In genomic region chr6:139546117-139546495, GRCh38 we compare ENCODE assay signal across 19 cellular contexts.
DNase-seq lines count a peak whose midpoint lies in the region; ATAC-seq and TF ChIP-seq lines count a peak whose summit lies in the region.
"Had no signal": no experiment of that assay in that cellular context is flagged by ENCODE, and none has a peak within 500 bp of the region (broad histone marks: within the 10 kb centered on the region; RNA-seq: fewer than 3 reads in every experiment).

No MANE protein-coding gene starts in this region.

- H2AFZ ChIP-seq in GM23338, result peak overlapping the region; percentile 56; the same call in 1 of the 2 replicates

- no peak overlapping the region for H3K27ac Mint-ChIP-seq in GM23338
- no peak overlapping the region for H3K27ac Mint-ChIP-seq in activated T-helper 17 cell treated with anti-CD3 and anti-CD28 coated beads, Interleukin-2, amount 50 U/mL, for 72 hours
- H3K27ac Mint-ChIP-seq in mesothelial cell of epicardium, result peak overlapping the region; percentile 87
- H3K27ac Mint-ChIP-seq in activated CD4-positive, alpha-beta memory T cell treated with anti-CD3 and anti-CD28 coated beads, Interleukin-2, amount 10 ng/mL, durations not matched to agents 7 days and 5 days, result no peak overlapping the region
- H3K27ac Mint-ChIP-seq: activated CD4-positive, alpha-beta T cell treated with anti-CD3 and anti-CD28 coated beads for 36 hours; CD4-positive, alpha-beta T cell had no signal

- DNase-seq in GM23338 (ENCODE audit: low spot score) (no peak), mesothelial cell of epicardium (ENCODE audit: low spot score in 2 of 2, unreplicated experiment in 2 of 2) (no peak), DMS 273 (lab: John Stamatoyannopoulos, UW; ENCODE audit: unreplicated experiment) (no peak), upper lobe of right lung (no peak), ecto neural progenitor cell (ENCODE audit: low spot score) (no peak)
- DNase-seq in activated CD4-positive, alpha-beta memory T cell treated with anti-CD3 and anti-CD28 coated beads, Interleukin-2, amount 10 ng/mL, durations not matched to agents 7 days and 5 days, result no peak
- DNase-seq: activated CD4-positive, alpha-beta T cell treated with anti-CD3 and anti-CD28 coated beads for 36 hours; activated naive CD4-positive, alpha-beta T cell treated with anti-CD3 and anti-CD28 coated beads, Interleukin-2, amount 50 U/mL, for 16 hours; CD4-positive, alpha-beta T cell; cerebellar nuclear complex; DMS 273 treated with DMSO at 0.1 percent for 48 hours; hypothalamus; NCI-H1092 treated with DMSO at 0.1 percent for 48 hours; NCI-H2029 treated with DMSO at 0.1 percent for 48 hours; NCI-H345 had no signal

- H3K36me3 Mint-ChIP-seq in GM23338 (ENCODE audit: low read depth) (no peaks in the 10 kb centered on the region), mesothelial cell of epicardium (no peaks in the 10 kb centered on the region)
- no peaks in the 10 kb centered on the region for H3K36me3 Mint-ChIP-seq in activated T-helper 17 cell treated with anti-CD3 and anti-CD28 coated beads, Interleukin-2, amount 50 U/mL, for 72 hours (ENCODE audit: low read depth)
- peaks cover 15% of the 10 kb centered on the region for H3K36me3 Mint-ChIP-seq in activated CD4-positive, alpha-beta memory T cell treated with anti-CD3 and anti-CD28 coated beads, Interleukin-2, amount 10 ng/mL, durations not matched to agents 7 days and 5 days (ENCODE audit: low read depth)

- no peaks in the 10 kb centered on the region for H3K79me2 ChIP-seq in GM23338 (replicated peaks; ENCODE audit: insufficient read depth)

- H3F3A ChIP-seq in GM23338 (replicated peaks; ENCODE audit: low read depth), result no peaks in the 10 kb centered on the region

- no peaks in the 10 kb centered on the region for H3K9me3 ChIP-seq in subcutaneous abdominal adipose tissue (ENCODE audit: control insufficient read depth in 5 of 5, low read length in 5 of 5)
- no peaks in the 10 kb centered on the region for H3K9me3 ChIP-seq in upper lobe of right lung
- H3K9me3 ChIP-seq: HAP-1 had no signal

- H3K4me1 Mint-ChIP-seq in GM23338 (peaks cover 37% of the 10 kb centered on the region), mesothelial cell of epicardium (peaks cover 60% of the 10 kb centered on the region)
- H3K4me1 Mint-ChIP-seq in activated T-helper 17 cell treated with anti-CD3 and anti-CD28 coated beads, Interleukin-2, amount 50 U/mL, for 72 hours, result peaks cover 30% of the 10 kb centered on the region
- H3K4me1 Mint-ChIP-seq in activated CD4-positive, alpha-beta memory T cell treated with anti-CD3 and anti-CD28 coated beads, Interleukin-2, amount 10 ng/mL, durations not matched to agents 7 days and 5 days, result peaks cover 44% of the 10 kb centered on the region

- CTCF ChIA-PET in activated CD4-positive, alpha-beta memory T cell treated with anti-CD3 and anti-CD28 coated beads, Interleukin-2, amount 10 ng/mL, durations not matched to agents 7 days and 5 days (lab: Charles Lee), result interaction anchor here (0.7 kb wide), 1 partner anchor 1573 kb away, joined by 3 read pairs; no protein-coding TSS in a partner anchor

- H3K4me1 ChIP-seq in GM23338 (ENCODE audit: insufficient read depth) (peaks cover 30% of the 10 kb centered on the region), subcutaneous abdominal adipose tissue (ENCODE audit: control insufficient read depth in 5 of 5, insufficient read depth in 5 of 5, low read length in 5 of 5) (peaks cover 0 to 43% (median 31%) of the 10 kb centered on the region in 5 donors), upper lobe of right lung (peaks cover 25% of the 10 kb centered on the region)

- H3K36me3 ChIP-seq in GM23338 (ENCODE audit: insufficient read depth), result no peaks in the 10 kb centered on the region
- H3K36me3 ChIP-seq in subcutaneous abdominal adipose tissue (ENCODE audit: control insufficient read depth in 5 of 5, insufficient read depth in 5 of 5, low read length in 5 of 5), result no peaks in the 10 kb centered on the region
- no peaks in the 10 kb centered on the region for H3K36me3 ChIP-seq in upper lobe of right lung
- H3K36me3 ChIP-seq: HAP-1 had no signal

- H4K20me1 ChIP-seq in GM23338 (replicated peaks; ENCODE audit: insufficient read depth), result no peaks in the 10 kb centered on the region

- H3K9ac ChIP-seq in subcutaneous abdominal adipose tissue (ENCODE audit: low read length in 5 of 5), result no peak overlapping the region

- no peak overlapping the region for H3K4me3 Mint-ChIP-seq in GM23338
- H3K4me3 Mint-ChIP-seq in activated T-helper 17 cell treated with anti-CD3 and anti-CD28 coated beads, Interleukin-2, amount 50 U/mL, for 72 hours, result peak overlapping the region; percentile 33
- H3K4me3 Mint-ChIP-seq in mesothelial cell of epicardium, result no peak overlapping the region
- H3K4me3 Mint-ChIP-seq in activated CD4-positive, alpha-beta memory T cell treated with anti-CD3 and anti-CD28 coated beads, Interleukin-2, amount 10 ng/mL, durations not matched to agents 7 days and 5 days, result no peak overlapping the region
- H3K4me3 Mint-ChIP-seq: activated CD4-positive, alpha-beta T cell treated with anti-CD3 and anti-CD28 coated beads for 36 hours; CD4-positive, alpha-beta T cell had no signal

- H3K4me2 ChIP-seq in GM23338, result no peak overlapping the region

- TF ChIP-seq CTCF in GM23338 (conservative IDR thresholded peaks at IDR 0.05; ENCODE audit: low read depth in 2 of 2) (no peak), mesothelial cell of epicardium (IDR thresholded peaks at IDR 0.05; ENCODE audit: unreplicated experiment) (no peak), upper lobe of right lung (IDR thresholded peaks at IDR 0.05) (no peak)

- H3K27ac ChIP-seq in GM23338 (ENCODE audit: low read depth), result no peak overlapping the region
- H3K27ac ChIP-seq in subcutaneous abdominal adipose tissue (ENCODE audit: low read depth, low read length), result peak overlapping the region; percentile 85
- H3K27ac ChIP-seq in upper lobe of right lung, result no peak overlapping the region

- no peaks in the 10 kb centered on the region for H3K27me3 Mint-ChIP-seq in GM23338 (ENCODE audit: insufficient read depth, low read depth, poor library complexity)
- no peaks in the 10 kb centered on the region for H3K27me3 Mint-ChIP-seq in activated T-helper 17 cell treated with anti-CD3 and anti-CD28 coated beads, Interleukin-2, amount 50 U/mL, for 72 hours
- no peaks in the 10 kb centered on the region for H3K27me3 Mint-ChIP-seq in mesothelial cell of epicardium (ENCODE audit: low read depth)
- H3K27me3 Mint-ChIP-seq in activated CD4-positive, alpha-beta memory T cell treated with anti-CD3 and anti-CD28 coated beads, Interleukin-2, amount 10 ng/mL, durations not matched to agents 7 days and 5 days, result no peaks in the 10 kb centered on the region
- H3K27me3 Mint-ChIP-seq: activated CD4-positive, alpha-beta T cell treated with anti-CD3 and anti-CD28 coated beads for 36 hours; CD4-positive, alpha-beta T cell had no signal

- H3K9me3 Mint-ChIP-seq in GM23338 (no peaks in the 10 kb centered on the region), mesothelial cell of epicardium (no peaks in the 10 kb centered on the region)
- H3K9me3 Mint-ChIP-seq in activated T-helper 17 cell treated with anti-CD3 and anti-CD28 coated beads, Interleukin-2, amount 50 U/mL, for 72 hours, result no peaks in the 10 kb centered on the region
- H3K9me3 Mint-ChIP-seq in activated CD4-positive, alpha-beta memory T cell treated with anti-CD3 and anti-CD28 coated beads, Interleukin-2, amount 10 ng/mL, durations not matched to agents 7 days and 5 days, result peaks cover 11% of the 10 kb centered on the region
- H3K9me3 Mint-ChIP-seq: CD4-positive, alpha-beta T cell had no signal

- no peak overlapping the region for H3K4me3 ChIP-seq in GM23338
- no peak overlapping the region for H3K4me3 ChIP-seq in subcutaneous abdominal adipose tissue (ENCODE audit: low read depth in 1 of 5, low read length in 5 of 5)
- H3K4me3 ChIP-seq in upper lobe of right lung, result no peak overlapping the region
- H3K4me3 ChIP-seq: HAP-1 had no signal

- ATAC-seq in GM23338 (no peak), upper lobe of right lung (no peak)
- no peak for ATAC-seq in activated T-helper 17 cell treated with anti-CD3 and anti-CD28 coated beads, Interleukin-2, amount 50 U/mL, for 72 hours (replicated peaks)
- ATAC-seq: activated CD4-positive, alpha-beta T cell treated with anti-CD3 and anti-CD28 coated beads for 36 hours; Right ventricle myocardium inferior had no signal

- intact Hi-C loops in upper lobe of right lung (cut with DNase I), result no loop called here

- H3K27me3 ChIP-seq in GM23338 (ENCODE audit: insufficient read depth) (no peaks in the 10 kb centered on the region), subcutaneous abdominal adipose tissue (ENCODE audit: control insufficient read depth in 5 of 5, insufficient read depth in 4 of 5, low read length in 5 of 5) (no peaks in the 10 kb centered on the region), upper lobe of right lung (no peaks in the 10 kb centered on the region)

- H3K9me2 ChIP-seq in GM23338 (ENCODE audit: insufficient read depth), result peaks cover 9% of the 10 kb centered on the region; the same call in 1 of the 2 replicates

- POLR2A ChIA-PET in activated CD4-positive, alpha-beta memory T cell treated with anti-CD3 and anti-CD28 coated beads, Interleukin-2, amount 10 ng/mL, durations not matched to agents 7 days and 5 days (lab: Charles Lee), result interaction anchor here (1.2 to 1.9 kb wide), 2 partner anchors 12 to 171 kb away, joined by 4 to 5 read pairs; partner anchors contain the start of gene CITED2

TF ChIP-seq in GM23338, 12 proteins besides CTCF, POLR2A, EP300 and RAD21 (continues in another document):
- no peak for TF ChIP-seq EZH2 (IDR thresholded peaks at IDR 0.05; ENCODE audit: low read depth, unreplicated experiment)
- no peak for TF ChIP-seq EZH2phosphoT487 (IDR thresholded peaks at IDR 0.05; ENCODE audit: unreplicated experiment)
- no peak for TF ChIP-seq CREB1 (CRISPR knock-in tag; IDR thresholded peaks at IDR 0.05; ENCODE audit: low read depth)
- TF ChIP-seq ETS1 (IDR thresholded peaks at IDR 0.05), result no peak
- no peak for TF ChIP-seq ZNF331 (CRISPR knock-in tag; IDR thresholded peaks at IDR 0.05; ENCODE audit: low read depth)
- no peak for TF ChIP-seq STAT1 (IDR thresholded peaks at IDR 0.05; ENCODE audit: unreplicated experiment)
- TF ChIP-seq NANOG (IDR thresholded peaks at IDR 0.05; ENCODE audit: borderline replicate concordance), result no peak
